In the genomic region with DNA sequence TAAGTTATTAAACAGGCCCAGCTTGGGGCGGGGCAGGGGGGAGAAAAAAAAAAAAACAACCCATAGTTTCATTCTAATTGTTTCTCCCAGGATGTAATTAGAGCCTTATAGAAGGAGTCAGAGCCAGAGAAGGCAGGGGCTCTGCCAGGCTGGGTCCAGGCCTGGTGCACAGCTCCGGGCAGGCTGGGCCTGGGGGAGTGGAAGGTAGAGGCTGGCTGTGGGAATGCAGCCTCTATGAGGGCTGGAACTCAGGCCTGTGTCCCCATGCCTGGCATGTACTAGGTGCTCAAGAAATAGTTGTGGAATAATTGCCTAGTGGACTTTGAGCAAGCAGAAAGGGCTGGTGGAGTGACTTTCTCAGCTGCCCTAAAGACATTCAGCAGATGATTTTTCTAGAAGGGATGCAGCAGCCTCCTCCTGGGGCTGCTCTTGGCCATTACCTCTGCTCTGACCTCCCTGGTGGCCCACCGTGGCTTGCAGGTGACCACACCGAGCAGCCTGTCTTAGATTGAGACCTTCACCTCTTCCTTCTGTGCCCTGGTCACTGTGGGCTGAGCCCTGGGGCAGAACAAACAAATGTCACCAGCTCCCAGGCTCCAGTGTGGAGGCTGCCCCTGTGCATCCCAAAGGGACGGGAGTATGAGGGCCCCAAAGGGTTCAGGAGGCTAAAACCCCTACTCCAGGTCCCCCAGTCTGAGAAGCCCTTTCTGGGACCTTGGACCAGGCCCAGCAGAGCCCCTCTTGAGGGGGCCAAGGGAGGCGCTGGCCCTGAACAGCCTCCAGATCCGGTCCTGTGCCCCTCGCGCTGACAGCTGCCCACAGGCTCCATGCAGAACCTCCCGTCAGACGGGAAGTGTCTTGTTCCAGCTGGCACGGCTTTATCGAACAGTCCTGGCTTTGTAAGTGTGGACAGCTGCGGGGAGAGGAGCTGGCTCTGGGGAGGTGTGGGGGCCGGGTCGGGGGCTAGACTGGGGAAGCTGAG, we compare ENCODE assay signal across 13 cellular contexts. TPM values are rescaled to one million over a fixed set of nuclear protein-coding genes. Genes with fewer than 3 reads are reported as not detected.
A peak's percentile ranks its signal among the peaks of the same experiment; 100 is the strongest.
DNase-seq lines count a peak whose midpoint lies in the region; ATAC-seq and TF ChIP-seq lines count a peak whose summit lies in the region.
"Had no signal": no experiment of that assay in that cellular context is flagged by ENCODE, and none has a peak within 500 bp of the region (broad histone marks: within the 10 kb centered on the region; RNA-seq: fewer than 3 reads in every experiment).

No MANE protein-coding gene starts in this region.

- H3K4me1 Mint-ChIP-seq in H9, result peaks cover 3 to 12% of the 10 kb centered on the region in 2 experiments

- H4K5ac ChIP-seq in H9 (ENCODE audit: insufficient read length, low read depth, low read length), result no peak overlapping the region

- H3K56ac ChIP-seq in H9 (ENCODE audit: insufficient read length, low read depth, low read length), result no peak overlapping the region

- no peaks in the 10 kb centered on the region; a peak in 2 of 5 replicates for H3K9me3 Mint-ChIP-seq in H9

- WGBS in H9 (ENCODE audit: extremely low coverage, insufficient read length, low lambda C conversion rate), result no CpG with 5 or more reads among the region's 16 CpGs

- H2BK120ac ChIP-seq in H9 (ENCODE audit: low read depth, low read length, poor library complexity, severe bottlenecking), result no peak overlapping the region

- H3K9me3 ChIP-seq in H9 (ENCODE audit: control insufficient read depth, low read depth, low read length) (no peaks in the 10 kb centered on the region), neutrophil (no peaks in the 10 kb centered on the region)
- H3K9me3 ChIP-seq: mucosa of descending colon, thoracic aorta had no signal

- H3K27me3 ChIP-seq in H9 (ENCODE audit: insufficient read depth, low read length) (no peaks in the 10 kb centered on the region), neutrophil (no peaks in the 10 kb centered on the region)

- H2BK5ac ChIP-seq in H9 (ENCODE audit: insufficient read length, low read length), result no peak overlapping the region

- no peaks in the 10 kb centered on the region for H3K23me2 ChIP-seq in H9 (ENCODE audit: insufficient read length, low read depth, low read length, poor library complexity, severe bottlenecking)

- H3K18ac ChIP-seq in H9 (ENCODE audit: insufficient read length, low read depth, low read length), result no peak overlapping the region

- H2BK15ac ChIP-seq in H9 (ENCODE audit: low read depth, low read length), result no peak overlapping the region

- H3T11ph ChIP-seq in H9 (ENCODE audit: low read length), result no peak overlapping the region

- H3K4ac ChIP-seq in H9 (ENCODE audit: low read depth, low read length), result no peak overlapping the region

- peaks cover 10% of the 10 kb centered on the region for H3K27me3 Mint-ChIP-seq in H9 (ENCODE audit: low read depth)
- H3K27me3 Mint-ChIP-seq: activated CD4-positive, alpha-beta memory T cell treated with anti-CD3 and anti-CD28 coated beads for 36 hours had no signal

- H2BK20ac ChIP-seq in H9 (ENCODE audit: low read depth, low read length, poor library complexity, severe bottlenecking), result no peak overlapping the region

- H3K4me3 ChIP-seq in neutrophil (ENCODE audit: low read depth in 1 of 2, low read length in 1 of 2), result peak overlapping the region in 1 of 2 experiments; percentile 31
- H3K4me3 ChIP-seq: K562, mucosa of descending colon, thoracic aorta had no signal

- H3K14ac ChIP-seq in H9 (ENCODE audit: insufficient read depth, low read length), result 0 out of 2 replicates have a peak overlapping the region, but pooled peaks have one; percentile 21

- no peak overlapping the region for H3K4me2 ChIP-seq in H9 (ENCODE audit: insufficient read depth, insufficient read length, low read length)

- H3K23ac ChIP-seq in H9 (ENCODE audit: insufficient read length, low read depth, low read length), result no peak overlapping the region

- H3K9ac ChIP-seq in H9 (ENCODE audit: extremely low read depth, insufficient read length, low read length), result no peak overlapping the region

- H3K36me3 ChIP-seq in neutrophil, result no peaks in the 10 kb centered on the region
- H3K36me3 ChIP-seq: thoracic aorta had no signal

- TF ChIP-seq CTCF in H9 (conservative IDR thresholded peaks at IDR 0.05) (no peak), neutrophil (IDR thresholded peaks at IDR 0.05) (no peak)

- no peaks in the 10 kb centered on the region for H3K79me2 ChIP-seq in H9 (ENCODE audit: insufficient read depth, low read length)

- H3K36me3 Mint-ChIP-seq in H9 (ENCODE audit: insufficient read depth in 1 of 3, low read depth in 3 of 3), result no peaks in the 10 kb centered on the region
- H3K36me3 Mint-ChIP-seq: activated CD4-positive, alpha-beta memory T cell treated with anti-CD3 and anti-CD28 coated beads for 36 hours had no signal

- no peak overlapping the region for H3K4me3 Mint-ChIP-seq in H9
- H3K4me3 Mint-ChIP-seq: activated CD4-positive, alpha-beta memory T cell treated with anti-CD3 and anti-CD28 coated beads for 36 hours had no signal

- H2BK12ac ChIP-seq in H9 (ENCODE audit: insufficient read length, low read depth, low read length), result no peak overlapping the region

- DNase-seq in H9, result no peak
- DNase-seq in NCI-H1092 treated with DMSO at 0.1 percent for 48 hours (lab: John Stamatoyannopoulos, UW), result peak; percentile 66
- DNase-seq in globus pallidus (ENCODE audit: low spot score), result peak; percentile 20
- DNase-seq in DMS79 treated with DMSO at 0.1 percent for 48 hours (lab: John Stamatoyannopoulos, UW), result no peak
- no peak for DNase-seq in stimulated activated CD4-positive, alpha-beta T cell treated with anti-CD3 and anti-CD28 coated beads, Interleukin-4, amount 100 ng/mL, for 1 hour
- DNase-seq: activated naive CD4-positive, alpha-beta T cell treated with anti-CD3 and anti-CD28 coated beads, Interleukin-2, amount 50 U/mL, for 16 hours had no signal

- no peak overlapping the region for H2AFZ ChIP-seq in H9 (ENCODE audit: low read length)

- H2AK5ac ChIP-seq in H9 (ENCODE audit: insufficient read length, low read length), result no peak overlapping the region

- no peak overlapping the region for H4K91ac ChIP-seq in H9 (ENCODE audit: insufficient read length, low read depth, low read length)

- ATAC-seq in GM21447 (IDR thresholded peaks at IDR 0.05; ENCODE audit: unreplicated experiment), result no peak
- ATAC-seq: K562, mucosa of descending colon had no signal

- no peak overlapping the region for H4K8ac ChIP-seq in H9 (replicated peaks; ENCODE audit: insufficient read length, low read depth, low read length)

- H3K4me1 ChIP-seq in H9 (ENCODE audit: insufficient read depth, low read length) (no peaks in the 10 kb centered on the region), neutrophil (ENCODE audit: control insufficient read depth in 1 of 2, insufficient read depth in 1 of 2, low read depth in 1 of 2, low read length in 1 of 2) (peaks cover 35 to 46% of the 10 kb centered on the region in 2 experiments)

- no peaks in the 10 kb centered on the region for H4K20me1 ChIP-seq in H9 (ENCODE audit: control insufficient read depth, insufficient read depth, insufficient read length)

- no peaks in the 10 kb centered on the region for H3K79me1 ChIP-seq in H9 (ENCODE audit: insufficient read depth, low read depth, low read length, poor library complexity, severe bottlenecking)

- H3K27ac Mint-ChIP-seq in H9, result no peak overlapping the region
- H3K27ac Mint-ChIP-seq: activated CD4-positive, alpha-beta memory T cell treated with anti-CD3 and anti-CD28 coated beads for 36 hours had no signal

- no peak overlapping the region for H3K27ac ChIP-seq in H9 (ENCODE audit: insufficient read length, low read depth, low read length)
- H3K27ac ChIP-seq in neutrophil, result peak overlapping the region; percentile 76
- H3K27ac ChIP-seq: thoracic aorta had no signal

RNA-seq across cellular contexts. Expression of gene MYEOV, which starts 18.8 kb away (rescaled TPM):
- total RNA-seq in H9 (2021), result 0.15 and 0.22 TPM in 2 replicates
- total RNA-seq: cerebellum had no signal

Comparison
In these comparisons a context has a peak if more than half of its experiments do, and no peak if none do; other contexts are left out.
1. DNase-seq: peak in NCI-H1092 treated with DMSO at 0.1 percent for 48 hours (single experiment) and globus pallidus (single experiment); none in H9 (single experiment), DMS79 treated with DMSO at 0.1 percent for 48 hours (single experiment) and stimulated activated CD4-positive, alpha-beta T cell treated with anti-CD3 and anti-CD28 coated beads, Interleukin-4, amount 100 ng/mL, for 1 hour (single experiment).